Comparison of ENCODE assay signal across 7 cellular contexts in the genomic region with DNA sequence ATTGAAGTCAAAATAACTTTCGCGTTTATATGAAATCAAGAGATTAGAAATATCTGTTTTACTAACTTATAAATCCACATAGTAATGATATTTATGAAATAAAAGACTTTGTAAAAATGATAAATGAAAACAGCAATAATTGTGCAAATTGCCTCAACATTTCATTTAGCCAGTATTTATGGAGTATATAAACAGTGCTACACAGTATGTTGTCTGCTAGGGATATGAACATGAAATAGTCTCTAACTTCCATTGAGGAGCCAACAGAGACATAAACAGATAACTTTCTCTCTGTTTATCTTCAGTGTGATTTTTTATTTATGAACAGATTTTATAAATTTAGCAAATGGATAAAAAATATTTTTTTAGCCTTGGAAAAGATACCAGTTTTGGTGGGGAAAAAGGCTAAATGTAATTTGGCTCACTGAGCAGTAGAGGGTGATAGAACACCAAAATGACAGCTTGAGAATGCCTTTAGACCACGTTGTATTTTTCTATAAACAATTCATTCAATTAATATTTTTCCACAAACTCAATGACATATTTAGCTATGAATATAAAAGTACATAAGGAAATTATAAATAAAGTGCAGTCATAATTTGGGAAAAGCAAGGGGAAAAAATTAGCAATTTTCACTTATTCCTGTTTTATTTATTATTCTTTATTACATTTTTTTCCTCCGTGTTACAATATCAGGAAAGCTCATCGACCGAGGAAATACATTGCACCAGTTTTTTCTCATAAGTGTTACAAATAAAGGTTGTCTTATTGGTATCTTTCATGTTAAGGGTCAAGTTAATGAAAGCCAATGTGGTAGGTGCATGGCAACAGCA. TPM values are rescaled to one million over a fixed set of nuclear protein-coding genes. Genes with fewer than 3 reads are reported as not detected.
DNase-seq lines count a peak whose midpoint lies in the region; ATAC-seq, FAIRE-seq and TF ChIP-seq lines count a peak whose summit lies in the region.

No MANE protein-coding gene starts in this region.

- DNase-seq in LoVo (ENCODE audit: low spot score) (peak; percentile 51), SW480 (ENCODE audit: low spot score) (peak; percentile 40), frontal cortex (ENCODE audit: low spot score in 2 of 2) (peak in 1 of 2 donors; percentile 18), retina (peak; percentile 20)
- no peak for DNase-seq in activated T-cell treated with anti-CD3 and anti-CD28 coated beads, Interleukin-2, amount 50 U/mL, for 48 hours

- no peak for ATAC-seq in GM19463 (IDR thresholded peaks at IDR 0.05; ENCODE audit: unreplicated experiment)

- TF ChIP-seq CTCF in GM12872 (IDR thresholded peaks at IDR 0.05; ENCODE audit: insufficient read depth, low read depth, low read length): peak; percentile 68

- peak; percentile 95 for FAIRE-seq in frontal cortex (lab: Jason Lieb, UNC)

RNA-seq across cellular contexts. Expression of gene EEIG2, which starts 47.4 kb away (rescaled TPM):
- total RNA-seq in frontal cortex: 56.7 TPM

Comparison
In these comparisons a context has a peak if more than half of its experiments do, and no peak if none do; other contexts are left out.
1. DNase-seq: peak in LoVo (single experiment), SW480 (single experiment) and retina (single experiment); none in activated T-cell treated with anti-CD3 and anti-CD28 coated beads, Interleukin-2, amount 50 U/mL, for 48 hours (0 of 2).